In the genomic region with DNA sequence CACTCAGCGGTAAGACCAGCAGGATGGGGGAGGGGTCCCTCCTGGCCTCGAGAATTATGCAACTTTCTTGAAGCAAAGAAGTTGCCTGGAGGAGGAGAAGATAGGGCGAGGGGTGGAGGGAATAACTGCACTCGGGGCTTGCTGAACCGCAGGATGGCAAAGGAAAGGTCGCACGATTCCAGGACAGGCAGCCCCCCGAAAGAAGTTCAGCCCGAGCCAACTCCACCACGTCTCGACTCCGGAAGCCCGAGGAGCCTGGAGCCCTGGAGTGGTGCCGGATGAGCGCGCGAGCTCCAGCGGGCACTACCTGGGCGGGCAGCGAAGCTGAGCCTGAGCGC, we compare ENCODE assay signal across 8 cellular contexts.
DNase-seq lines count a peak whose midpoint lies in the region; ATAC-seq, FAIRE-seq and TF ChIP-seq lines count a peak whose summit lies in the region.

No MANE protein-coding gene starts in this region.

- peaks cover 21% of the 10 kb centered on the region for H3K4me1 Mint-ChIP-seq in stimulated activated effector memory CD8-positive, alpha-beta T cell treated with anti-CD3 and anti-CD28 coated beads, Interleukin-12 subunit alpha, Interleukin-12 subunit beta, amount 100 ng/mL, for 72 hours

- H3K9me3 Mint-ChIP-seq in stimulated activated effector memory CD8-positive, alpha-beta T cell treated with anti-CD3 and anti-CD28 coated beads, Interleukin-12 subunit alpha, Interleukin-12 subunit beta, amount 100 ng/mL, for 72 hours: no peaks in the 10 kb centered on the region

- peak; percentile 72 for ATAC-seq in stimulated activated effector memory CD8-positive, alpha-beta T cell treated with anti-CD3 and anti-CD28 coated beads, Interleukin-12 subunit alpha, Interleukin-12 subunit beta, amount 100 ng/mL, for 72 hours

- DNase-seq in HTR-8/SVneo (ENCODE audit: insufficient read length, low spot score) (peak; percentile 42), astrocyte of the spinal cord (ENCODE audit: low read depth, low spot score) (peak; percentile 72), iPS-NIHi7 (ENCODE audit: extremely low spot score) (peak; percentile 43), NCI-H2107 (lab: John Stamatoyannopoulos, UW) (no peak), HuH-7.5 (ENCODE audit: low spot score) (no peak), DMS53 (lab: John Stamatoyannopoulos, UW) (no peak)
- no peak for DNase-seq in stimulated activated effector memory CD8-positive, alpha-beta T cell treated with anti-CD3 and anti-CD28 coated beads, Interleukin-12 subunit alpha, Interleukin-12 subunit beta, amount 100 ng/mL, for 72 hours (ENCODE audit: low spot score in 2 of 2)

- no peak for TF ChIP-seq CTCF in astrocyte of the spinal cord (IDR thresholded peaks at IDR 0.05; ENCODE audit: low read depth, low read length)

- H3K36me3 Mint-ChIP-seq in stimulated activated effector memory CD8-positive, alpha-beta T cell treated with anti-CD3 and anti-CD28 coated beads, Interleukin-12 subunit alpha, Interleukin-12 subunit beta, amount 100 ng/mL, for 72 hours: no peaks in the 10 kb centered on the region

- H3K4me3 Mint-ChIP-seq in stimulated activated effector memory CD8-positive, alpha-beta T cell treated with anti-CD3 and anti-CD28 coated beads, Interleukin-12 subunit alpha, Interleukin-12 subunit beta, amount 100 ng/mL, for 72 hours: peak overlapping the region; percentile 81

- FAIRE-seq in HTR-8/SVneo (lab: Jason Lieb, UNC): no peak

- in situ Hi-C loops in astrocyte of the spinal cord (cut with HindIII; ENCODE audit: low sequenced_read_pairs): no loop called here

- peak overlapping the region; percentile 87 for H3K27ac Mint-ChIP-seq in stimulated activated effector memory CD8-positive, alpha-beta T cell treated with anti-CD3 and anti-CD28 coated beads, Interleukin-12 subunit alpha, Interleukin-12 subunit beta, amount 100 ng/mL, for 72 hours

- H3K4me3 ChIP-seq in GM08714 (ENCODE audit: low read length) (peak overlapping the region; percentile 74), astrocyte of the spinal cord (ENCODE audit: low read depth, low read length) (peak overlapping the region; percentile 66)

Comparison
In these comparisons a context has a peak if more than half of its experiments do, and no peak if none do; other contexts are left out.
1. DNase-seq: peak in HTR-8/SVneo (single experiment), astrocyte of the spinal cord (single experiment) and iPS-NIHi7 (single experiment); none in stimulated activated effector memory CD8-positive, alpha-beta T cell treated with anti-CD3 and anti-CD28 coated beads, Interleukin-12 subunit alpha, Interleukin-12 subunit beta, amount 100 ng/mL, for 72 hours (0 of 2), NCI-H2107 (single experiment), HuH-7.5 (single experiment) and DMS53 (single experiment).